In the genomic region with DNA sequence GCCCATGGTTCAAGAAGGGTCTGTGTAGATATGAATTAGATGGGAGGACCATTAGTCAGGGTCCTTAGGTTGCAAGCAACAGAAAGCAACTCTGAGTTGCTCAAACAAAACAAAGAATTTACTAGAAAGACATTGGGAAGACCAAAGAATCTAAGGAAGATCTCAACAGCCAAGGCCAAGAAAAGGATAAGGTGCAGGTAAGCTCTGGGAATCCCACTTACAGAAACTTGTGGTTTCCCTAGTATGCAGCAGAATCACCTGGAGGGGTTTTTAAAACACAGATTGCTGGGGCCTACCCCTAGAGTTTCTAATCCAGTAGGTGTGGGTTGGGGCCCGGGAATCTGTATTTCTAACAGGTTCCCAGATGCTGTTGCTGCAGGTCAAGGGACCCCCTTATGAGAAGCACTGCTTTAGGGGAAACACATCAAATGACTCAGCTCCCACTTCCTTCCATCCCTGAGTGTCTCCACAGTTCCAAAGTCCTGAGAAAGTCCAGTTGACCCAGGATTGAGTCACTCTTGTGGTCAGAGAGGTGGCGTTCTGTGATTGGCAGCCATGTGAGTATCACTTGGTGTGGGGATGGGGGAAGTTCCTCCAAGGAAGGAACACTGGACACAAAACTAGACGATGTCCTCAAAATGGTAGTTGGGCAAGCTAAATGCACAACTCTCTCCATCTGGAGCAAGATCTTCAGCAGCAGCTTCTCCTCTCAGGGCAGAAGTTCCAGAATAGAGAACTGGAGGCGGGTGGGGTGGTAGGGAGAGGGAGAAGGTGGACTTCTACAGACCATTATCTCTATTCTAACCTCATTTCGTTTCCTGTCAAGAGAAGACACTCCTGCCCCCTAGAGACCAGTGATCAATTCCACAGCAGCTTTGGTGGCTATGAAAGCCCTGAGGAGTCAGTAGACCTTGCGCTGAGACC, we compare ENCODE assay signal across 8 cellular contexts. TPM values are rescaled to one million over a fixed set of nuclear protein-coding genes. Genes with fewer than 3 reads are reported as not detected.
DNase-seq lines count a peak whose midpoint lies in the region.

No MANE protein-coding gene starts in this region.

- DNase-seq in DMS53 treated with DMSO at 0.1 percent for 48 hours (lab: John Stamatoyannopoulos, UW; ENCODE audit: unreplicated experiment): peak; percentile 7
- peak; percentile 13 to 28 for DNase-seq in Kasumi-1 (lab: John Stamatoyannopoulos, UW)
- peak; percentile 53 for DNase-seq in astrocyte of the hippocampus (ENCODE audit: low read depth, low spot score)
- DNase-seq in lung microvascular endothelial cell (ENCODE audit: low read depth in 2 of 2): peak; percentile 8 to 95
- no peak for DNase-seq in DMS79 treated with DMSO at 0.1 percent for 48 hours (lab: John Stamatoyannopoulos, UW)
- DNase-seq in NCI-H1436 treated with DMSO at 0.1 percent for 48 hours (lab: John Stamatoyannopoulos, UW): no peak
- no peak for DNase-seq in NCI-H2196 (lab: John Stamatoyannopoulos, UW; ENCODE audit: unreplicated experiment)
- DNase-seq in activated CD4-positive, alpha-beta T cell treated with anti-CD3 and anti-CD28 coated beads for 48 hours: no peak

RNA-seq across cellular contexts. Expression of gene EYA3, which starts 24.2 kb away (rescaled TPM):
- total RNA-seq in lung microvascular endothelial cell: 7.6 and 8.5 TPM in 2 replicates

Comparison
In these comparisons a context has a peak if more than half of its experiments do, and no peak if none do; other contexts are left out.
1. DNase-seq: peak in DMS53 treated with DMSO at 0.1 percent for 48 hours (single experiment), Kasumi-1 (2 of 2), astrocyte of the hippocampus (single experiment) and lung microvascular endothelial cell (2 of 2); none in DMS79 treated with DMSO at 0.1 percent for 48 hours (single experiment), NCI-H1436 treated with DMSO at 0.1 percent for 48 hours (single experiment), NCI-H2196 (single experiment) and activated CD4-positive, alpha-beta T cell treated with anti-CD3 and anti-CD28 coated beads for 48 hours (single experiment).